In the genomic region with DNA sequence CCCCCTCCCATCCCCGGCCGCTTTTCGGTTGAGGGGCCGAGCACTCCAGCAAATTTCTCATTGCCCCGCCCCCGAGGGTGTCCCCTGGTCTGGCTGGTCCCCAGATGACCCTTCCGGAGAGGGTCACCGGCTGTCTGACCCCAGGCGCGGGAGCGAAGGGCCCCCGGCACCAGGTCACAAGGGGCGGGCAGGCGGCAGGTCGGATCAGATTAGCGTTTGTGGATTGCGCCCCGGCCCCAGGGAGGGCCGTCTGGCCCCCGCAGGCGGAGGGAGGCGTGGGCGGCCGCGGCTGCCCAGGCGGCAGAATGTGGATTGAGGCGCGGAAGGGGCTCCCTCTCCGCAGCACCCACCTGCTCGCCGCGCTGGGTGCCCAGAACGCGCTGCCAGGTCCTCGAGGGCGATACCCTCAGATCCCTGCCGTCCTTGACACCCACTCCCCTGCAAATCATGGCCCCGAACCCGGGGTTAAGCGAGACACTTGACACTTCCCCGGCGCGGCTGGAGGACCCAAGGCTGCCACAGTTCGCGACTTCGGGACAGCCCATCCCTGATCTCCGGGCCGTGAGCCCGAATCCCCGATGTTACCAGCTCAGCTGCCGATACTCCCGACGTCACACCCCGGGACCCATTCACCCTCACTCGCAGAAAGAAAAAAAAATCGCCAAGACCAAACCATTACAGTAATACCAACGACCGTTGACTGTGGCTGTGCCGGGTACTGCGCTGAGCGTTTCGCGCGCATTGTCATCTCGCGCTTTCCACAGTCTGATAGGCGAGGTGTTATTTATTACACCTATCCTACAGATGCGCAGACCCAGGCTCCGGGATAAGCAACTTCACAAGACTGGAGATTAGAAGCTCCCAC, we compare ENCODE assay signal across 1 cellular context.
A peak's percentile ranks its signal among the peaks of the same experiment; 100 is the strongest.
TF ChIP-seq lines count a peak whose summit lies in the region.

No MANE protein-coding gene starts in this region.

TF ChIP-seq in GM23338, 12 proteins besides CTCF, POLR2A, EP300 and RAD21:
- peak; percentile 31; the same call in 1 of the 2 replicates for TF ChIP-seq CREB1 (CRISPR knock-in tag; IDR thresholded peaks at IDR 0.05; ENCODE audit: low read depth)
- TF ChIP-seq EZH2 (IDR thresholded peaks at IDR 0.05; ENCODE audit: low read depth, unreplicated experiment): no peak
